ENCODE assay signal across 15 cellular contexts in genomic region chr11:60874421-60875365, GRCh38. TPM values are rescaled to one million over a fixed set of nuclear protein-coding genes. Genes with fewer than 3 reads are reported as not detected.
DNase-seq lines count a peak whose midpoint lies in the region; ATAC-seq and TF ChIP-seq lines count a peak whose summit lies in the region.
"Had no signal": no experiment of that assay in that cellular context is flagged by ENCODE, and none has a peak within 500 bp of the region (broad histone marks: within the 10 kb centered on the region; RNA-seq: fewer than 3 reads in every experiment).

No MANE protein-coding gene starts in this region.

- H4K12ac ChIP-seq in trophoblast cell (ENCODE audit: low read depth, low read length): peak overlapping the region; percentile 43

- no CpG with 5 or more reads among the region's 13 CpGs for WGBS in trophoblast cell (ENCODE audit: extremely low coverage, insufficient coverage, insufficient read length)

- no peak overlapping the region for H2BK120ac ChIP-seq in trophoblast cell (ENCODE audit: insufficient read depth, low read length, poor library complexity)

- H3K27ac ChIP-seq in DND-41 (ENCODE audit: low read length): peak overlapping the region; percentile 93
- 0 out of 2 replicates have a peak overlapping the region, but pooled peaks have one; percentile 5 for H3K27ac ChIP-seq in VCaP
- no peak overlapping the region for H3K27ac ChIP-seq in trophoblast cell (ENCODE audit: low read depth, low read length)
- H3K27ac ChIP-seq: tibial artery had no signal

- DNase-seq in DND-41 (no peak), trophoblast cell (no peak), amniotic stem cell (lab: John Stamatoyannopoulos, UW) (no peak)
- DNase-seq: activated naive CD4-positive, alpha-beta T cell treated with anti-CD3 and anti-CD28 coated beads for 36 hours; aorta; HCEC 1CT; NCI-H146; NCI-H510A treated with DMSO at 0.1 percent for 48 hours; NK-92 treated with Interleukin-12 subunit alpha and Interleukin-12 subunit beta, amount 100 ng/mL, for 24 hours; stimulated activated naive CD8-positive, alpha-beta T cell treated with anti-CD3 and anti-CD28 coated beads, Interleukin-15, amount 100 ng/mL, for 72 hours had no signal

- no peaks in the 10 kb centered on the region for H4K20me1 ChIP-seq in DND-41 (ENCODE audit: insufficient read depth, low read length)

- H4K8ac ChIP-seq in trophoblast cell (ENCODE audit: low read depth, low read length): no peak overlapping the region

- H3K27me3 ChIP-seq in DND-41 (ENCODE audit: insufficient read depth, low read length, poor library complexity) (no peaks in the 10 kb centered on the region), trophoblast cell (ENCODE audit: insufficient read depth, low read length) (no peaks in the 10 kb centered on the region)

- H2BK12ac ChIP-seq in trophoblast cell (ENCODE audit: low read length): no peak overlapping the region

- no peak overlapping the region for H3K4me3 ChIP-seq in DND-41 (ENCODE audit: low read depth in 1 of 2, low read length in 2 of 2)
- no peak overlapping the region for H3K4me3 ChIP-seq in trophoblast cell (ENCODE audit: low read depth, low read length)
- H3K4me3 ChIP-seq: tibial artery had no signal

- H2AFZ ChIP-seq in DND-41 (ENCODE audit: low read depth, low read length) (no peak overlapping the region), trophoblast cell (ENCODE audit: insufficient read depth, low read length, poor library complexity) (no peak overlapping the region)

- H2AK5ac ChIP-seq in trophoblast cell (ENCODE audit: low read length): no peak overlapping the region

- no peak overlapping the region for H3K4ac ChIP-seq in trophoblast cell (ENCODE audit: low read depth, low read length)

- no peak overlapping the region for H4K91ac ChIP-seq in trophoblast cell (ENCODE audit: low read depth, low read length)

- H3K4me2 ChIP-seq in DND-41 (ENCODE audit: insufficient read depth, low read length) (no peak overlapping the region), trophoblast cell (ENCODE audit: low read length) (no peak overlapping the region)

- no peak overlapping the region for H3K23ac ChIP-seq in trophoblast cell (ENCODE audit: low read length)

- no peak overlapping the region for H3K14ac ChIP-seq in trophoblast cell (ENCODE audit: low read length)

- no peaks in the 10 kb centered on the region for H3K79me1 ChIP-seq in trophoblast cell (ENCODE audit: low read length)

- H3K18ac ChIP-seq in trophoblast cell (ENCODE audit: low read length): no peak overlapping the region

- no peak for TF ChIP-seq CTCF in DND-41 (IDR thresholded peaks at IDR 0.05; ENCODE audit: borderline replicate concordance, extremely low read depth, low read length, poor library complexity, severe bottlenecking)
- no peak for TF ChIP-seq CTCF in VCaP (conservative IDR thresholded peaks at IDR 0.05)

- H2BK5ac ChIP-seq in trophoblast cell (ENCODE audit: low read depth, low read length, poor library complexity): no peak overlapping the region

- H3K4me1 ChIP-seq in DND-41 (ENCODE audit: insufficient read depth, low read length): peaks cover 59% of the 10 kb centered on the region
- H3K4me1 ChIP-seq in trophoblast cell (ENCODE audit: control insufficient read depth in 1 of 2, insufficient read depth in 2 of 2, low read length in 2 of 2): peaks cover 2 to 3% of the 10 kb centered on the region in 2 experiments
- H3K4me1 ChIP-seq: tibial artery had no signal

- no peak for ATAC-seq in DND-41 (ENCODE audit: insufficient read depth, low read depth)
- ATAC-seq in GM21786 (IDR thresholded peaks at IDR 0.05; ENCODE audit: unreplicated experiment): no peak
- ATAC-seq: Panc1; stimulated activated naive CD8-positive, alpha-beta T cell treated with anti-CD3 and anti-CD28 coated beads, Interleukin-15, amount 100 ng/mL, for 72 hours had no signal

- no peaks in the 10 kb centered on the region for H3K9me3 ChIP-seq in DND-41 (ENCODE audit: insufficient read depth, low read length, severe bottlenecking)
- H3K9me3 ChIP-seq in trophoblast cell (ENCODE audit: insufficient read depth, low read depth, low read length): no peaks in the 10 kb centered on the region
- H3K9me3 ChIP-seq: tibial artery had no signal

- H3K9ac ChIP-seq in DND-41 (ENCODE audit: low read depth, low read length) (no peak overlapping the region), trophoblast cell (ENCODE audit: low read length) (no peak overlapping the region)

- H3K79me2 ChIP-seq in DND-41 (ENCODE audit: insufficient read depth, low read length) (no peaks in the 10 kb centered on the region), trophoblast cell (ENCODE audit: control insufficient read depth, insufficient read depth, low read length, poor library complexity) (no peaks in the 10 kb centered on the region)

- H3K36me3 ChIP-seq in DND-41 (ENCODE audit: insufficient read depth, low read length): 0 out of 2 replicates have a peak, but pooled peaks cover under 1% of the 10 kb centered on the region
- no peaks in the 10 kb centered on the region for H3K36me3 ChIP-seq in trophoblast cell (ENCODE audit: control insufficient read depth in 1 of 2, insufficient read depth in 2 of 2, low read length in 2 of 2)

RNA-seq across cellular contexts. Expression of gene ZP1, which starts 7.4 kb away (rescaled TPM):
- 0.08 and 0.18 TPM in 2 replicates for polyA plus RNA-seq in trophoblast cell (2013)
- polyA plus RNA-seq: aorta, liver had no signal

RNA-seq across cellular contexts. Expression of gene PTGDR2, which starts 18.9 kb away (rescaled TPM):
- polyA plus RNA-seq in trophoblast cell (2013): 0.12 and 0.19 TPM in 2 replicates

RNA-seq across cellular contexts. Expression of gene PRPF19, which starts 31.7 kb away (rescaled TPM):
- 53.1 and 54.3 TPM in 2 replicates for polyA plus RNA-seq in trophoblast cell (2013)

RNA-seq across cellular contexts. Expression of gene CCDC86, which starts 32.8 kb away (rescaled TPM):
- 35.1 and 37.2 TPM in 2 replicates for polyA plus RNA-seq in trophoblast cell (2013)

RNA-seq across cellular contexts. Expression of gene TMEM109, which starts 39.3 kb away (rescaled TPM):
- 82.6 and 93.9 TPM in 2 replicates for polyA plus RNA-seq in trophoblast cell (2013)
